Comparison of ENCODE assay signal across 12 cellular contexts in genomic region chr1:61842863-61843514, GRCh38.
DNase-seq lines count a peak whose midpoint lies in the region; ATAC-seq and TF ChIP-seq lines count a peak whose summit lies in the region.
"Had no signal": no experiment of that assay in that cellular context is flagged by ENCODE, and none has a peak within 500 bp of the region (broad histone marks: within the 10 kb centered on the region; RNA-seq: fewer than 3 reads in every experiment).

No MANE protein-coding gene starts in this region.

- H3K27me3 Mint-ChIP-seq in endothelial cell (ENCODE audit: unreplicated experiment): no peaks in the 10 kb centered on the region
- H3K27me3 Mint-ChIP-seq: activated T-helper 17 cell treated with anti-CD3 and anti-CD28 coated beads, Interleukin-2, amount 50 U/mL, for 72 hours had no signal

- TF ChIP-seq CTCF in endothelial cell (IDR thresholded peaks at IDR 0.05; ENCODE audit: unreplicated experiment): no peak

- no peaks in the 10 kb centered on the region for H3K36me3 Mint-ChIP-seq in endothelial cell (ENCODE audit: low read depth, unreplicated experiment)
- H3K36me3 Mint-ChIP-seq: immature natural killer cell had no signal

- H3K9me3 Mint-ChIP-seq in endothelial cell (ENCODE audit: unreplicated experiment): no peaks in the 10 kb centered on the region
- H3K9me3 Mint-ChIP-seq: activated T-helper 17 cell treated with anti-CD3 and anti-CD28 coated beads, Interleukin-2, amount 50 U/mL, for 72 hours; immature natural killer cell had no signal

- ATAC-seq in GM21515 (IDR thresholded peaks at IDR 0.05; ENCODE audit: unreplicated experiment): no peak
- ATAC-seq: activated T-helper 17 cell treated with anti-CD3 and anti-CD28 coated beads, Interleukin-2, amount 50 U/mL, for 72 hours had no signal

- no peak overlapping the region for H3K27ac Mint-ChIP-seq in endothelial cell (ENCODE audit: unreplicated experiment)
- H3K27ac Mint-ChIP-seq: activated T-helper 17 cell treated with anti-CD3 and anti-CD28 coated beads, Interleukin-2, amount 50 U/mL, for 72 hours; immature natural killer cell had no signal

- H3K4me3 Mint-ChIP-seq in endothelial cell (ENCODE audit: unreplicated experiment): no peak overlapping the region
- H3K4me3 Mint-ChIP-seq: activated T-helper 17 cell treated with anti-CD3 and anti-CD28 coated beads, Interleukin-2, amount 50 U/mL, for 72 hours; immature natural killer cell had no signal

- peak; percentile 5 for DNase-seq in NCI-H2227 (lab: John Stamatoyannopoulos, UW; ENCODE audit: unreplicated experiment)
- DNase-seq in NCI-H2227 treated with DMSO at 0.1 percent for 48 hours (lab: John Stamatoyannopoulos, UW): no peak
- peak; percentile 15 for DNase-seq in NCI-H69 (lab: John Stamatoyannopoulos, UW)
- DNase-seq in endothelial cell (ENCODE audit: low spot score): peak; percentile 8
- DNase-seq in renal cortical epithelial cell (ENCODE audit: low read depth): peak; percentile 11
- DNase-seq in activated CD8-positive, alpha-beta memory T cell treated with anti-CD3 and anti-CD28 coated beads for 24 hours: no peak
- DNase-seq in AG20443 (ENCODE audit: low spot score): no peak
- DNase-seq: effector memory CD4-positive, alpha-beta T cell; immature natural killer cell; ovary had no signal

- H3K4me1 Mint-ChIP-seq in endothelial cell (ENCODE audit: unreplicated experiment): no peaks in the 10 kb centered on the region
- H3K4me1 Mint-ChIP-seq: immature natural killer cell had no signal

Comparison
In these comparisons a context has a peak if more than half of its experiments do, and no peak if none do; other contexts are left out.
1. DNase-seq: peak in NCI-H2227 (single experiment), NCI-H69 (single experiment), endothelial cell (single experiment) and renal cortical epithelial cell (single experiment); none in NCI-H2227 treated with DMSO at 0.1 percent for 48 hours (single experiment), activated CD8-positive, alpha-beta memory T cell treated with anti-CD3 and anti-CD28 coated beads for 24 hours (single experiment) and AG20443 (single experiment).